1 cellular context compared by ENCODE assay signal in genomic region chr22:23128269-23129108, GRCh38.
TF ChIP-seq lines count a peak whose summit lies in the region.

No MANE protein-coding gene starts in this region.

TF ChIP-seq in GM23338, 12 proteins besides CTCF, POLR2A, EP300 and RAD21 (continued from another document):
- TF ChIP-seq, protein P1, sequence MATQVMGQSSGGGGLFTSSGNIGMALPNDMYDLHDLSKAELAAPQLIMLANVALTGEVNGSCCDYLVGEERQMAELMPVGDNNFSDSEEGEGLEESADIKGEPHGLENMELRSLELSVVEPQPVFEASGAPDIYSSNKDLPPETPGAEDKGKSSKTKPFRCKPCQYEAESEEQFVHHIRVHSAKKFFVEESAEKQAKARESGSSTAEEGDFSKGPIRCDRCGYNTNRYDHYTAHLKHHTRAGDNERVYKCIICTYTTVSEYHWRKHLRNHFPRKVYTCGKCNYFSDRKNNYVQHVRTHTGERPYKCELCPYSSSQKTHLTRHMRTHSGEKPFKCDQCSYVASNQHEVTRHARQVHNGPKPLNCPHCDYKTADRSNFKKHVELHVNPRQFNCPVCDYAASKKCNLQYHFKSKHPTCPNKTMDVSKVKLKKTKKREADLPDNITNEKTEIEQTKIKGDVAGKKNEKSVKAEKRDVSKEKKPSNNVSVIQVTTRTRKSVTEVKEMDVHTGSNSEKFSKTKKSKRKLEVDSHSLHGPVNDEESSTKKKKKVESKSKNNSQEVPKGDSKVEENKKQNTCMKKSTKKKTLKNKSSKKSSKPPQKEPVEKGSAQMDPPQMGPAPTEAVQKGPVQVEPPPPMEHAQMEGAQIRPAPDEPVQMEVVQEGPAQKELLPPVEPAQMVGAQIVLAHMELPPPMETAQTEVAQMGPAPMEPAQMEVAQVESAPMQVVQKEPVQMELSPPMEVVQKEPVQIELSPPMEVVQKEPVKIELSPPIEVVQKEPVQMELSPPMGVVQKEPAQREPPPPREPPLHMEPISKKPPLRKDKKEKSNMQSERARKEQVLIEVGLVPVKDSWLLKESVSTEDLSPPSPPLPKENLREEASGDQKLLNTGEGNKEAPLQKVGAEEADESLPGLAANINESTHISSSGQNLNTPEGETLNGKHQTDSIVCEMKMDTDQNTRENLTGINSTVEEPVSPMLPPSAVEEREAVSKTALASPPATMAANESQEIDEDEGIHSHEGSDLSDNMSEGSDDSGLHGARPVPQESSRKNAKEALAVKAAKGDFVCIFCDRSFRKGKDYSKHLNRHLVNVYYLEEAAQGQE (IDR thresholded peaks at IDR 0.05; ENCODE audit: unreplicated experiment), result no peak
- TF ChIP-seq ZNF114 (CRISPR knock-in tag; IDR thresholded peaks at IDR 0.05) (no peak), CREB1 (CRISPR knock-in tag; IDR thresholded peaks at IDR 0.05; ENCODE audit: low read depth) (no peak), EZH2 (IDR thresholded peaks at IDR 0.05; ENCODE audit: low read depth, unreplicated experiment) (no peak), ZNF331 (CRISPR knock-in tag; IDR thresholded peaks at IDR 0.05; ENCODE audit: low read depth) (no peak), EZH2phosphoT487 (IDR thresholded peaks at IDR 0.05; ENCODE audit: unreplicated experiment) (no peak), NANOG (IDR thresholded peaks at IDR 0.05; ENCODE audit: borderline replicate concordance) (no peak)
- TF ChIP-seq, protein P2, sequence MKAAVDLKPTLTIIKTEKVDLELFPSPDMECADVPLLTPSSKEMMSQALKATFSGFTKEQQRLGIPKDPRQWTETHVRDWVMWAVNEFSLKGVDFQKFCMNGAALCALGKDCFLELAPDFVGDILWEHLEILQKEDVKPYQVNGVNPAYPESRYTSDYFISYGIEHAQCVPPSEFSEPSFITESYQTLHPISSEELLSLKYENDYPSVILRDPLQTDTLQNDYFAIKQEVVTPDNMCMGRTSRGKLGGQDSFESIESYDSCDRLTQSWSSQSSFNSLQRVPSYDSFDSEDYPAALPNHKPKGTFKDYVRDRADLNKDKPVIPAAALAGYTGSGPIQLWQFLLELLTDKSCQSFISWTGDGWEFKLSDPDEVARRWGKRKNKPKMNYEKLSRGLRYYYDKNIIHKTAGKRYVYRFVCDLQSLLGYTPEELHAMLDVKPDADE (IDR thresholded peaks at IDR 0.05), result no peak
